1 cellular context compared by ENCODE assay signal in genomic region chr11:8260202-8260996, GRCh38.
TF ChIP-seq lines count a peak whose summit lies in the region.

No MANE protein-coding gene starts in this region.

TF ChIP-seq in HepG2, 621 proteins besides CTCF, POLR2A, EP300 and RAD21:
- TF ChIP-seq ZNF775 (CRISPR knock-in tag; IDR thresholded peaks at IDR 0.05; ENCODE audit: borderline replicate concordance) (no peak), ZNF496 (CRISPR knock-in tag; IDR thresholded peaks at IDR 0.05; ENCODE audit: insufficient replicate concordance) (no peak), JUNB (CRISPR knock-in tag; IDR thresholded peaks at IDR 0.05; ENCODE audit: borderline replicate concordance) (no peak), CBX2 (IDR thresholded peaks at IDR 0.05; ENCODE audit: low read depth, low read length) (no peak), CBX2 (CRISPR knock-in tag; IDR thresholded peaks at IDR 0.05; ENCODE audit: low read depth) (no peak), TEF (CRISPR knock-in tag; IDR thresholded peaks at IDR 0.05) (no peak), ZFP36L2 (CRISPR knock-in tag; IDR thresholded peaks at IDR 0.05) (no peak), HOXA9 (CRISPR knock-in tag; IDR thresholded peaks at IDR 0.05; ENCODE audit: borderline replicate concordance) (no peak), NR2C2 (CRISPR knock-in tag; IDR thresholded peaks at IDR 0.05; ENCODE audit: borderline replicate concordance) (no peak), ZNF709 (CRISPR knock-in tag; IDR thresholded peaks at IDR 0.05) (no peak), RORA (CRISPR knock-in tag; IDR thresholded peaks at IDR 0.05) (no peak), MAFK (conservative IDR thresholded peaks at IDR 0.05 in 1 of 2, IDR thresholded peaks at IDR 0.05 in 1 of 2; ENCODE audit: low read length in 2 of 2) (no peak), ATF7 (IDR thresholded peaks at IDR 0.05) (no peak), ATF7 (CRISPR knock-in tag; IDR thresholded peaks at IDR 0.05) (no peak), ZNF225 (CRISPR knock-in tag; IDR thresholded peaks at IDR 0.05) (no peak)
